Comparison of ENCODE assay signal across 20 cellular contexts in the genomic region with DNA sequence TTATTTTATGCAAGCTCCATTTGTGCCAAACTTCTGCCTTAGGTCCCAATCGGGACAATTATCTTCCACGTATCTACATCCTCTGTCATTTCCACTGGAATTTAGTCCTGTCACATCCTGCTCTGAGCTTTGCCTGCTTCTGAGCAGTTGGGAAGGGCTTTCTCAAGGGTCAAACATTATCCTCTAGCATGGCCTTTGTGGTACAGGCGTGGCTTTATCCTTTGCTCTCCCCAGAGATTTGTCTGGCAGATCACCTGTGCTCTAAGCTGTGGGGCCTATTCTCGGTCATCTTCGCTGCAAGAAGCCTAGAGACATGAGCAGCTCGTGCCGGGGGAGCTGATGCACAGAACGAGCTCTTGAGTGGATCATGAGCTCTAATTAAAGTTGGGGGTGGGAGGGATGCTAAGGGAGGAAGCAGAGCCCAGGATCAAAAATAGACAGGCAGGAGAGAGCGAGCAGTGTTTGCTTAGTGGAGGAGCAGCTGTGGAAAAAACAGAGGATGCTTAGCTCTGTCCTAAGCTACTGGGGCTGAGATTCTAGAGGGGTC. TPM values are rescaled to one million over a fixed set of nuclear protein-coding genes. Genes with fewer than 3 reads are reported as not detected.
A peak's percentile ranks its signal among the peaks of the same experiment; 100 is the strongest.
DNase-seq lines count a peak whose midpoint lies in the region; ATAC-seq, FAIRE-seq and TF ChIP-seq lines count a peak whose summit lies in the region.
"Had no signal": no experiment of that assay in that cellular context is flagged by ENCODE, and none has a peak within 500 bp of the region (broad histone marks: within the 10 kb centered on the region; RNA-seq: fewer than 3 reads in every experiment).

No MANE protein-coding gene starts in this region.

- peak; percentile 47 for ATAC-seq in GM21786 (IDR thresholded peaks at IDR 0.05; ENCODE audit: unreplicated experiment)
- 0 out of 3 replicates have a peak, but pooled peaks have one; percentile 15 for ATAC-seq in K562
- ATAC-seq in mucosa of descending colon: no peak
- ATAC-seq: GM23338, PC-3 had no signal

- no peaks in the 10 kb centered on the region for H3K27me3 ChIP-seq in K562 (ENCODE audit: control insufficient read depth in 2 of 2, insufficient read depth in 2 of 2, low read length in 2 of 2)

- no peak for TF ChIP-seq RAD21 in K562 (CRISPR knock-in tag; conservative IDR thresholded peaks at IDR 0.05 in 1 of 2, IDR thresholded peaks at IDR 0.05 in 1 of 2)

- H3K4me2 ChIP-seq in K562 (ENCODE audit: insufficient read depth, low read length): no peak overlapping the region
- H3K4me2 ChIP-seq: GM23338, KMS-11 had no signal

- DNase-seq in NCI-H510A treated with DMSO at 0.1 percent for 48 hours (lab: John Stamatoyannopoulos, UW) (peak; percentile 1), NCI-H510A (lab: John Stamatoyannopoulos, UW) (no peak), NCI-H2227 treated with DMSO at 0.1 percent for 48 hours (lab: John Stamatoyannopoulos, UW) (peak; percentile 55), K562 (ENCODE audit: extremely low read depth in 1 of 4, low spot score in 3 of 4) (peak in 1 of 4 experiments; percentile 4), mucosa of descending colon (no peak), HEK293T (ENCODE audit: extremely low spot score) (no peak), GM19239 (ENCODE audit: insufficient read length, low spot score) (no peak)
- DNase-seq: NCI-H2081; NCI-H446; NK-92 treated with Interleukin-12 subunit alpha and Interleukin-12 subunit beta, amount 100 ng/mL, for 24 hours; PC-3 had no signal

- H3K79me2 ChIP-seq in K562 (ENCODE audit: control insufficient read depth, insufficient read depth, low read length): no peaks in the 10 kb centered on the region

- H3K4me1 ChIP-seq in K562 (replicated peaks in 1 of 2; ENCODE audit: control insufficient read depth in 2 of 2, insufficient read depth in 2 of 2, low read length in 2 of 2) (peaks cover under 1 to 9% of the 10 kb centered on the region in 2 experiments; a peak in 3 of 5 replicates), mucosa of descending colon (ENCODE audit: low read depth) (no peaks in the 10 kb centered on the region)

- WGBS in K562 (ENCODE audit: insufficient coverage, low coverage, missing lambda C conversion rate): 39% methylated on average over 9 of the region's 9 CpGs

- POLR2A ChIA-PET in K562 (lab: Yijun Ruan, JAX) (interaction anchor here (0.7 to 1.7 kb wide), 6 partner anchors 10 to 197 kb away, joined by 3 to 5 read pairs (median 4); no protein-coding TSS in a partner anchor), HEK293T (lab: Yijun Ruan, JAX) (no interaction called here)

- H3K9me1 ChIP-seq in K562 (ENCODE audit: control insufficient read depth, insufficient read depth, low read length): no peaks in the 10 kb centered on the region

- H3K9me3 ChIP-seq in K562 (replicated peaks; ENCODE audit: control insufficient read depth, insufficient read depth, low read depth, low read length) (no peaks in the 10 kb centered on the region; the same call in 1 of the 2 replicates), mucosa of descending colon (no peaks in the 10 kb centered on the region)

- intact Hi-C loops in K562 (cut with micrococcal nuclease) (no loop called here), mucosa of descending colon (cut with DNase I, micrococcal nuclease) (no loop called here)

- no peak overlapping the region for H3K27ac ChIP-seq in K562 (ENCODE audit: extremely low read depth, low read depth, low read length)
- H3K27ac ChIP-seq: C4-2B, KMS-11 had no signal

- no peaks in the 10 kb centered on the region for H3K36me3 ChIP-seq in K562 (ENCODE audit: control insufficient read depth, insufficient read depth, low read length)
- no peaks in the 10 kb centered on the region for H3K36me3 ChIP-seq in mucosa of descending colon (ENCODE audit: low read depth)

- FAIRE-seq in K562 (lab: Jason Lieb, UNC): no peak
- no peak for FAIRE-seq in GM19239 (lab: Jason Lieb, UNC)
- FAIRE-seq: GM12892 had no signal

- BruUV-seq in K562 (replicated peaks; lab: Mats Ljungman, UMichigan): no TSS peak

- TF ChIP-seq POLR2A in K562 (conservative IDR thresholded peaks at IDR 0.05): no peak

- in situ Hi-C loops in K562 (cut with MboI): no loop called here

- H3K9ac ChIP-seq in K562 (ENCODE audit: insufficient read depth in 1 of 2, low read depth in 2 of 2, low read length in 2 of 2): no peak overlapping the region
- H3K9ac ChIP-seq: KMS-11 had no signal

- TF ChIP-seq EP300 in K562 (IDR thresholded peaks at IDR 0.05; ENCODE audit: low read length): no peak

- no peak overlapping the region for H2AFZ ChIP-seq in K562 (ENCODE audit: low read depth, low read length)
- H2AFZ ChIP-seq: GM23338 had no signal

- no peak overlapping the region for H3K4me3 ChIP-seq in K562
- H3K4me3 ChIP-seq in mucosa of descending colon: no peak overlapping the region
- H3K4me3 ChIP-seq: GM23338 had no signal

- no peaks in the 10 kb centered on the region for H4K20me1 ChIP-seq in K562 (replicated peaks; ENCODE audit: control insufficient read depth, insufficient read depth, low read length)

- no peak for TF ChIP-seq CTCF in K562 (IDR thresholded peaks at IDR 0.05 in 2 of 3, conservative IDR thresholded peaks at IDR 0.05 in 1 of 3; ENCODE audit: insufficient read depth in 2 of 3, low read depth in 1 of 3, low read length in 3 of 3)
- no peak for TF ChIP-seq CTCF in mucosa of descending colon (IDR thresholded peaks at IDR 0.05)

- CTCF ChIA-PET in K562 (lab: Yijun Ruan, JAX; ENCODE audit: low intra/inter-chr PET ratio) (no interaction called here), HEK293T (lab: Yijun Ruan, JAX) (no interaction called here)

TF ChIP-seq in HEK293T, 16 proteins besides CTCF, POLR2A, EP300 and RAD21:
- TF ChIP-seq FOXK2 (IDR thresholded peaks at IDR 0.05) (no peak), ELF4 (IDR thresholded peaks at IDR 0.05) (no peak)

RNA-seq across cellular contexts. Expression of gene TMEM273, which starts 19.8 kb away (rescaled TPM):
- total RNA-seq in K562 (2011; cell fraction: chromatin; rRNA removed; ENCODE audit: low replicate concordance): 81.2 and 118 TPM in 2 replicates
- 54.2 and 60.0 TPM in 2 replicates for total RNA-seq in K562 (2011; cell fraction: nucleolus; rRNA removed)
- 86.6 and 86.7 TPM in 2 replicates for total RNA-seq in K562 (2011; cell fraction: nucleoplasm; rRNA removed)
- total RNA-seq in K562 (2014; rRNA removed) (93.1 and 94.3 TPM in 2 replicates), K562 (2014; rRNA removed; fragmentation: Illumina TruSeq; extraction: Trizol) (72.3 and 78.7 TPM in 2 replicates), K562 (2015; rRNA removed; fragmentation: Illumina TruSeq; extraction: Trizol) (90.7 and 95.6 TPM in 2 replicates), K562 (2021) (63.1 and 64.3 TPM in 2 replicates), mucosa of descending colon (10 to 100 TPM in 1 of 3 donors, 1 to 10 TPM in 2; 4.8 to 12.7 (median 7.0) TPM)
- polyA plus RNA-seq in K562 (2011; rRNA removed) (38.9 and 39.2 TPM in 2 replicates), K562 (2014; fragmentation: Illumina TruSeq; extraction: Trizol) (126 and 127 TPM in 2 replicates), K562 (2014; fragmentation: Nextera tagmentation; extraction: Ambion mirVana) (100 to 1,000 TPM in 1 of 2 experiments, 10 to 100 TPM in 1; 97.3 to 102 TPM), K562 (2014; rRNA removed) (131 and 145 TPM in 2 replicates)
- 28.1 and 37.9 TPM in 2 replicates for polyA plus RNA-seq in K562 (2011; cell fraction: cytosol; rRNA removed)
- 97.0 and 101 TPM in 2 replicates for polyA plus RNA-seq in K562 (2011; cell fraction: nucleus; rRNA removed)
- 161 and 239 TPM in 2 replicates for polyA plus RNA-seq in K562 (2012)
- polyA minus RNA-seq in K562 (2011; rRNA and poly(A)+ RNA removed): 30.9 and 33.2 TPM in 2 replicates
- 9.6 and 10.0 TPM in 2 replicates for polyA minus RNA-seq in K562 (2011; cell fraction: cytosol; rRNA and poly(A)+ RNA removed)
- 24.1 and 32.7 TPM in 2 replicates for polyA minus RNA-seq in K562 (2011; cell fraction: nucleus; rRNA and poly(A)+ RNA removed)
- total RNA-seq: A172, G401, GM23338, MCF 10A, PC-3, SK-MEL-5 had no signal
- polyA plus RNA-seq: GM23338 had no signal

Comparison
In these comparisons a context has a peak if more than half of its experiments do, and no peak if none do; other contexts are left out.
1. DNase-seq: peak in NCI-H510A treated with DMSO at 0.1 percent for 48 hours (single experiment) and NCI-H2227 treated with DMSO at 0.1 percent for 48 hours (single experiment); none in NCI-H510A (single experiment), mucosa of descending colon (0 of 3), HEK293T (single experiment) and GM19239 (single experiment).
2. RNA of gene TMEM273, which starts 19.8 kb away (total RNA-seq): 54.2 to 118 TPM in K562; 4.8 to 12.7 TPM in mucosa of descending colon; every median in the first group is over 4 times any median in the second.